Comparison of ENCODE assay signal across 8 cellular contexts in genomic region chr9:91426123-91426745, GRCh38. TPM values are rescaled to one million over a fixed set of nuclear protein-coding genes. Genes with fewer than 3 reads are reported as not detected.
DNase-seq lines count a peak whose midpoint lies in the region; FAIRE-seq and TF ChIP-seq lines count a peak whose summit lies in the region.

No MANE protein-coding gene starts in this region.

- H3K27me3 ChIP-seq in BLaER1 treated with 17β-estradiol and CSF1 and Interleukin-3, amounts not matched to agents 10 nM and 100 nM: peaks cover 0 to 11% (median 5%) of the 10 kb centered on the region in 11 experiments; a peak in 8 of 22 replicates
- H3K27me3 ChIP-seq in osteoblast (ENCODE audit: insufficient read depth, low read length): no peaks in the 10 kb centered on the region

- no peak overlapping the region for H3K4me3 ChIP-seq in BLaER1 treated with 17β-estradiol and CSF1 and Interleukin-3, amounts not matched to agents 10 nM and 100 nM
- H3K4me3 ChIP-seq in OCI-LY7 (ENCODE audit: low read depth, low read length, poor library complexity, severe bottlenecking): no peak overlapping the region
- H3K4me3 ChIP-seq in osteoblast (ENCODE audit: insufficient read depth, low read length): no peak overlapping the region

- BruUV-seq in OCI-LY7 (replicated peaks; lab: Mats Ljungman, UMichigan): no TSS peak

- DNase-seq in GM12891 (ENCODE audit: insufficient read length, low spot score) (no peak), OCI-LY7 (ENCODE audit: low spot score) (peak; percentile 73), dermis blood vessel endothelial cell (peak; percentile 73), osteoblast (ENCODE audit: insufficient read length, low spot score, missing footprints) (no peak), NCI-H2029 (lab: John Stamatoyannopoulos, UW) (no peak), NCI-H446 treated with DMSO at 0.1 percent for 48 hours (lab: John Stamatoyannopoulos, UW) (no peak)
- no peak for DNase-seq in activated effector memory CD4-positive, alpha-beta T cell treated with anti-CD3 and anti-CD28 coated beads, Interleukin-2, amount 50 U/mL, for 16 hours

- intact Hi-C loops in OCI-LY7 (cut with micrococcal nuclease; ENCODE audit: unreplicated experiment): loop anchor here (1.0 to 2.0 kb wide), 3 partner anchors 233 to 511 kb away; no protein-coding TSS in a partner anchor

- H3K36me3 ChIP-seq in BLaER1 treated with 17β-estradiol and CSF1 and Interleukin-3, amounts not matched to agents 10 nM and 100 nM: no peaks in the 10 kb centered on the region
- H3K36me3 ChIP-seq in OCI-LY7 (ENCODE audit: insufficient read depth, low read length): no peaks in the 10 kb centered on the region
- H3K36me3 ChIP-seq in osteoblast (ENCODE audit: insufficient read depth, low read length): no peaks in the 10 kb centered on the region

- no peaks in the 10 kb centered on the region; a peak in 1 of 22 replicates for H3K9me3 ChIP-seq in BLaER1 treated with 17β-estradiol and CSF1 and Interleukin-3, amounts not matched to agents 10 nM and 100 nM (replicated peaks in 1 of 11)
- H3K9me3 ChIP-seq in OCI-LY7 (ENCODE audit: low read length) (no peaks in the 10 kb centered on the region), osteoblast (ENCODE audit: low read depth, low read length) (no peaks in the 10 kb centered on the region)

- peak overlapping the region in 4 of 11 experiments; percentile 94 to 99 (median 96); a peak in 7 of 22 replicates for H3K27ac ChIP-seq in BLaER1 treated with 17β-estradiol and CSF1 and Interleukin-3, amounts not matched to agents 10 nM and 100 nM
- H3K27ac ChIP-seq in OCI-LY7 (ENCODE audit: low read depth, low read length, poor library complexity, severe bottlenecking) (no peak overlapping the region), osteoblast (ENCODE audit: low read depth, low read length) (peak overlapping the region; percentile 36)

- H2AFZ ChIP-seq in OCI-LY7 (ENCODE audit: low read length): no peak overlapping the region
- H2AFZ ChIP-seq in osteoblast (ENCODE audit: low read length): no peak overlapping the region

- H3K9ac ChIP-seq in BLaER1 treated with 17β-estradiol and CSF1 and Interleukin-3, amounts not matched to agents 10 nM and 100 nM: peak overlapping the region in 4 of 11 experiments; percentile 16 to 99 (median 95); a peak in 3 of 22 replicates

- H3K79me2 ChIP-seq in OCI-LY7 (ENCODE audit: insufficient read depth, low read depth, low read length): peaks cover 4% of the 10 kb centered on the region; the same call in 1 of the 2 replicates
- peaks cover 20% of the 10 kb centered on the region for H3K79me2 ChIP-seq in osteoblast (ENCODE audit: insufficient read depth, low read length)

- peak overlapping the region; percentile 81 to 97 (median 88); a peak in 18 of 22 replicates for H3K4me2 ChIP-seq in BLaER1 treated with 17β-estradiol and CSF1 and Interleukin-3, amounts not matched to agents 10 nM and 100 nM
- no peak overlapping the region for H3K4me2 ChIP-seq in OCI-LY7 (ENCODE audit: low read length)
- H3K4me2 ChIP-seq in osteoblast (ENCODE audit: insufficient read depth, low read length): no peak overlapping the region

- peak; percentile 50 for FAIRE-seq in GM12891 (lab: Jason Lieb, UNC)

- TF ChIP-seq POLR2A in GM12891 (IDR thresholded peaks at IDR 0.05; ENCODE audit: low read depth, low read length): no peak

- CTCF ChIA-PET in OCI-LY7 (lab: Charles Lee; ENCODE audit: unreplicated experiment): interaction anchor here (1.4 to 1.5 kb wide), 2 partner anchors 336 to 511 kb away, joined by 5 to 10 read pairs; no protein-coding TSS in a partner anchor

- peaks cover 10 to 21% (median 19%) of the 10 kb centered on the region in 11 experiments; a peak in 17 of 22 replicates for H4K20me1 ChIP-seq in BLaER1 treated with 17β-estradiol and CSF1 and Interleukin-3, amounts not matched to agents 10 nM and 100 nM
- H4K20me1 ChIP-seq in OCI-LY7 (ENCODE audit: insufficient read depth, low read length): peaks cover 17% of the 10 kb centered on the region; the same call in 1 of the 2 replicates
- H4K20me1 ChIP-seq in osteoblast (ENCODE audit: insufficient read depth, low read length): no peaks in the 10 kb centered on the region

- TF ChIP-seq CTCF in OCI-LY7 (conservative IDR thresholded peaks at IDR 0.05; ENCODE audit: low read length) (peak; percentile 88), osteoblast (IDR thresholded peaks at IDR 0.05; ENCODE audit: extremely low read depth, low read depth, low read length) (peak; percentile 37)

- H3K4me1 ChIP-seq in BLaER1 treated with 17β-estradiol and CSF1 and Interleukin-3, amounts not matched to agents 10 nM and 100 nM: peaks cover 19 to 53% (median 29%) of the 10 kb centered on the region in 10 experiments
- peaks cover 22% of the 10 kb centered on the region for H3K4me1 ChIP-seq in OCI-LY7 (ENCODE audit: insufficient read depth, low read length, poor library complexity, severe bottlenecking)
- H3K4me1 ChIP-seq in osteoblast (ENCODE audit: insufficient read depth, low read length): peaks cover 33% of the 10 kb centered on the region

- H3K9me2 ChIP-seq in OCI-LY7 (ENCODE audit: insufficient read depth, low read length): no peaks in the 10 kb centered on the region

- POLR2A ChIA-PET in OCI-LY7 (lab: Charles Lee): interaction anchor here (0.6 to 0.8 kb wide), 6 partner anchors 13 to 513 kb away, joined by 3 to 4 read pairs (median 3); no protein-coding TSS in a partner anchor

TF ChIP-seq in GM12891, 5 proteins besides CTCF, POLR2A, EP300 and RAD21:
- TF ChIP-seq PAX5 (IDR thresholded peaks at IDR 0.05; ENCODE audit: insufficient read depth, low read length, severe bottlenecking): no peak
- TF ChIP-seq POLR2AphosphoS5 (IDR thresholded peaks at IDR 0.05; ENCODE audit: low read depth, low read length): no peak
- TF ChIP-seq TAF1 (IDR thresholded peaks at IDR 0.05; ENCODE audit: low read depth, low read length): no peak
- peak; percentile 44; the same call in 1 of the 2 replicates for TF ChIP-seq SPI1 (IDR thresholded peaks at IDR 0.05; ENCODE audit: low read depth, low read length)
- TF ChIP-seq POU2F2 (IDR thresholded peaks at IDR 0.05; ENCODE audit: low read depth, low read length): no peak

RNA-seq across cellular contexts. Expression of gene NFIL3, which starts 2.6 kb away (rescaled TPM):
- polyA plus RNA-seq in GM12891 (2012; ENCODE audit: low read depth, missing spikeins): 2.5 TPM
- 6.2 and 6.3 TPM in 2 replicates for total RNA-seq in OCI-LY7 (2014; rRNA removed; shearing (Covaris generic))
- total RNA-seq in OCI-LY7 (2022) (11.2 and 11.9 TPM in 2 replicates), dermis blood vessel endothelial cell (6.3 and 6.5 TPM in 2 replicates), osteoblast (26.1 and 28.3 TPM in 2 replicates)

Comparison
In these comparisons a context has a peak if more than half of its experiments do, and no peak if none do; other contexts are left out.
1. H3K4me2 ChIP-seq: peak in BLaER1 treated with 17β-estradiol and CSF1 and Interleukin-3, amounts not matched to agents 10 nM and 100 nM (11 of 11); none in OCI-LY7 (single experiment) and osteoblast (single experiment).
2. DNase-seq: peak in OCI-LY7 (single experiment) and dermis blood vessel endothelial cell (single experiment); none in GM12891 (single experiment), osteoblast (single experiment), NCI-H2029 (single experiment), activated effector memory CD4-positive, alpha-beta T cell treated with anti-CD3 and anti-CD28 coated beads, Interleukin-2, amount 50 U/mL, for 16 hours (single experiment) and NCI-H446 treated with DMSO at 0.1 percent for 48 hours (single experiment).